Comparison of ENCODE assay signal across 17 cellular contexts in genomic region chr7:12030116-12030515, GRCh38.
DNase-seq lines count a peak whose midpoint lies in the region; ATAC-seq and TF ChIP-seq lines count a peak whose summit lies in the region.
"Had no signal": no experiment of that assay in that cellular context is flagged by ENCODE, and none has a peak within 500 bp of the region (broad histone marks: within the 10 kb centered on the region; RNA-seq: fewer than 3 reads in every experiment).

No MANE protein-coding gene starts in this region.

- TF ChIP-seq CTCF in hepatocyte (IDR thresholded peaks at IDR 0.05; ENCODE audit: poor library complexity) (no peak), smooth muscle cell (IDR thresholded peaks at IDR 0.05; ENCODE audit: borderline replicate concordance, insufficient read depth, poor library complexity, severe bottlenecking) (no peak)

- 38 to 40% methylated on average over 5 of the region's 5 CpGs for WGBS in GM23248 (ENCODE audit: low coverage in 1 of 2, low lambda C conversion rate in 2 of 2, missing lambda C conversion rate in 2 of 2), 2 experiments
- 74% methylated on average over 5 of the region's 5 CpGs for WGBS in hepatocyte (ENCODE audit: low lambda C conversion rate, missing lambda C conversion rate)
- 41% methylated on average over 5 of the region's 5 CpGs for WGBS in smooth muscle cell (ENCODE audit: low lambda C conversion rate)

- H3K27ac ChIP-seq in GM23248 (no peak overlapping the region), hepatocyte (no peak overlapping the region), smooth muscle cell (ENCODE audit: low read depth) (peak overlapping the region; percentile 40)
- H3K27ac ChIP-seq: colonic mucosa, gastrocnemius medialis, neutrophil had no signal

- H3K9ac ChIP-seq in GM23248 (no peak overlapping the region), smooth muscle cell (ENCODE audit: low read depth) (no peak overlapping the region)

- no peaks in the 10 kb centered on the region for H3F3A ChIP-seq in GM23248 (ENCODE audit: insufficient read depth)
- no peaks in the 10 kb centered on the region for H3F3A ChIP-seq in smooth muscle cell (ENCODE audit: low read depth)

- H3K79me2 ChIP-seq in GM23248 (ENCODE audit: insufficient read depth) (no peaks in the 10 kb centered on the region), hepatocyte (no peaks in the 10 kb centered on the region), smooth muscle cell (ENCODE audit: low read depth) (no peaks in the 10 kb centered on the region)

- no peaks in the 10 kb centered on the region for H3K9me3 ChIP-seq in GM23248 (ENCODE audit: low read depth)
- H3K9me3 ChIP-seq in hepatocyte (ENCODE audit: low read depth) = no peaks in the 10 kb centered on the region
- no peaks in the 10 kb centered on the region for H3K9me3 ChIP-seq in smooth muscle cell (replicated peaks; ENCODE audit: low read depth)
- H3K9me3 ChIP-seq: colonic mucosa, gastrocnemius medialis, MG63, neutrophil had no signal

- H3K36me3 ChIP-seq in GM23248 (ENCODE audit: low read depth) = no peaks in the 10 kb centered on the region
- H3K36me3 ChIP-seq in hepatocyte (replicated peaks; ENCODE audit: insufficient read depth, low read depth) = no peaks in the 10 kb centered on the region
- no peaks in the 10 kb centered on the region for H3K36me3 ChIP-seq in smooth muscle cell (ENCODE audit: low read depth)
- H3K36me3 ChIP-seq: colonic mucosa, gastrocnemius medialis, MG63, neutrophil had no signal

- no peak for ATAC-seq in GM21526 (IDR thresholded peaks at IDR 0.05; ENCODE audit: low FRiP score, unreplicated experiment)
- ATAC-seq: gastrocnemius medialis, sciatic nerve had no signal

- DNase-seq in GM23248 (peak; percentile 25), amniotic epithelial cell (ENCODE audit: low read depth) (peak; percentile 70), hepatocyte (ENCODE audit: low spot score) (peak; percentile 7), smooth muscle cell (lab: John Stamatoyannopoulos, UW; ENCODE audit: unreplicated experiment) (no peak), DMS53 (lab: John Stamatoyannopoulos, UW) (no peak)
- DNase-seq in activated CD4-positive, alpha-beta T cell treated with anti-CD3 and anti-CD28 coated beads for 1 hour = no peak
- DNase-seq: activated CD4-positive, alpha-beta T cell treated with anti-CD3 and anti-CD28 coated beads, Interleukin-2, amount 10 ng/mL, durations not matched to agents 24 days and 14 days; activated naive CD4-positive, alpha-beta T cell; activated T-cell treated with anti-CD3 and anti-CD28 coated beads for 4 hours; anterior cingulate cortex; colonic mucosa; gastrocnemius medialis; MG63; NCI-H82 had no signal

- H3K4me3 ChIP-seq in GM23248 = no peak overlapping the region
- H3K4me3 ChIP-seq in hepatocyte = no peak overlapping the region
- no peak overlapping the region for H3K4me3 ChIP-seq in smooth muscle cell
- H3K4me3 ChIP-seq: colonic mucosa, gastrocnemius medialis, MG63 had no signal

- H3K9me2 ChIP-seq in GM23248 (ENCODE audit: insufficient read depth) = no peaks in the 10 kb centered on the region
- no peaks in the 10 kb centered on the region for H3K9me2 ChIP-seq in hepatocyte (replicated peaks; ENCODE audit: insufficient read depth)

- H3K27me3 ChIP-seq in GM23248 (replicated peaks; ENCODE audit: insufficient read depth) (no peaks in the 10 kb centered on the region), hepatocyte (no peaks in the 10 kb centered on the region), smooth muscle cell (ENCODE audit: low read depth) (no peaks in the 10 kb centered on the region)
- H3K27me3 ChIP-seq: colonic mucosa, gastrocnemius medialis, neutrophil had no signal

- H2AFZ ChIP-seq in GM23248 = no peak overlapping the region
- no peak overlapping the region for H2AFZ ChIP-seq in hepatocyte
- no peak overlapping the region for H2AFZ ChIP-seq in smooth muscle cell (ENCODE audit: low read depth)

- in situ Hi-C loops in GM23248 (cut with MboI) = no loop called here

- H3K4me2 ChIP-seq in GM23248 (ENCODE audit: unreplicated experiment) (no peak overlapping the region), hepatocyte (no peak overlapping the region), smooth muscle cell (no peak overlapping the region)

- H3K4me1 ChIP-seq in GM23248 (ENCODE audit: insufficient read depth) (peaks cover 5% of the 10 kb centered on the region), hepatocyte (ENCODE audit: insufficient read depth) (no peaks in the 10 kb centered on the region), smooth muscle cell (ENCODE audit: low read depth) (no peaks in the 10 kb centered on the region)
- H3K4me1 ChIP-seq: colonic mucosa, gastrocnemius medialis had no signal

- no peaks in the 10 kb centered on the region for H4K20me1 ChIP-seq in GM23248 (ENCODE audit: insufficient read depth)
- no peaks in the 10 kb centered on the region for H4K20me1 ChIP-seq in hepatocyte (ENCODE audit: insufficient read depth, poor library complexity, severe bottlenecking)
- H4K20me1 ChIP-seq in smooth muscle cell (ENCODE audit: low read depth) = no peaks in the 10 kb centered on the region

Comparison
In these comparisons a context has a peak if more than half of its experiments do, and no peak if none do; other contexts are left out.
1. DNase-seq: peak in GM23248 (single experiment), amniotic epithelial cell (single experiment) and hepatocyte (single experiment); none in smooth muscle cell (single experiment), activated CD4-positive, alpha-beta T cell treated with anti-CD3 and anti-CD28 coated beads for 1 hour (single experiment) and DMS53 (single experiment).